In genomic region chr5:151474799-151475198, GRCh38 we compare ENCODE assay signal across 1 cellular context.
TF ChIP-seq lines count a peak whose summit lies in the region.

No MANE protein-coding gene starts in this region.

TF ChIP-seq in GM23338, 12 proteins besides CTCF, POLR2A, EP300 and RAD21 (continued from another document):
- no peak for TF ChIP-seq ZNF462 (CRISPR knock-in tag; IDR thresholded peaks at IDR 0.05)
TF ChIP-seq in GM23338: peak in this region for 0.
